ENCODE assay signal across 11 cellular contexts in genomic region chr6:32198345-32198696, GRCh38.
"Had no signal": no experiment of that assay in that cellular context is flagged by ENCODE, and none has a peak within 500 bp of the region (broad histone marks: within the 10 kb centered on the region; RNA-seq: fewer than 3 reads in every experiment).

No MANE protein-coding gene starts in this region.

- DNase-seq: activated CD4-positive, alpha-beta memory T cell treated with anti-CD3 and anti-CD28 coated beads, Interleukin-2, amount 10 ng/mL, durations not matched to agents 7 days and 5 days; activated CD4-positive, alpha-beta T cell treated with anti-CD3 and anti-CD28 coated beads for 1 hour; activated naive CD4-positive, alpha-beta T cell treated with anti-CD3 and anti-CD28 coated beads for 36 hours; effector memory CD8-positive, alpha-beta T cell; erythroblast; small intestine; stimulated activated naive B cell treated with anti-CD40 and anti-IgM and Interleukin-4, amounts not matched to agents 10 μg/mL and 1 μg/mL and 100 μg/mL, for 72 hours; substantia nigra; transverse colon had no signal

- ATAC-seq: effector memory CD8-positive, alpha-beta T cell; stimulated activated naive B cell treated with anti-CD40 and anti-IgM and Interleukin-4, amounts not matched to agents 10 μg/mL and 1 μg/mL and 100 μg/mL, for 72 hours had no signal

- H3K27ac Mint-ChIP-seq: activated CD4-positive, alpha-beta memory T cell treated with anti-CD3 and anti-CD28 coated beads, Interleukin-2, amount 10 ng/mL, durations not matched to agents 7 days and 5 days; activated naive CD4-positive, alpha-beta T cell treated with anti-CD3 and anti-CD28 coated beads for 36 hours had no signal

- H3K27me3 Mint-ChIP-seq: stimulated activated naive B cell treated with anti-CD40 and anti-IgM and Interleukin-4, amounts not matched to agents 10 μg/mL and 1 μg/mL and 100 μg/mL, for 72 hours had no signal

- H3K9me3 Mint-ChIP-seq: activated CD4-positive, alpha-beta memory T cell treated with anti-CD3 and anti-CD28 coated beads, Interleukin-2, amount 10 ng/mL, durations not matched to agents 7 days and 5 days; activated naive CD4-positive, alpha-beta T cell treated with anti-CD3 and anti-CD28 coated beads for 36 hours; effector memory CD8-positive, alpha-beta T cell; stimulated activated naive B cell treated with anti-CD40 and anti-IgM and Interleukin-4, amounts not matched to agents 10 μg/mL and 1 μg/mL and 100 μg/mL, for 72 hours had no signal

- H3K36me3 ChIP-seq: adrenal gland, right atrium auricular region, transverse colon had no signal

- H3K4me3 ChIP-seq: adrenal gland, right atrium auricular region, transverse colon had no signal

- H3K27me3 ChIP-seq: adrenal gland, right atrium auricular region, transverse colon had no signal

- H3K36me3 Mint-ChIP-seq: stimulated activated naive B cell treated with anti-CD40 and anti-IgM and Interleukin-4, amounts not matched to agents 10 μg/mL and 1 μg/mL and 100 μg/mL, for 72 hours had no signal

- H3K4me3 Mint-ChIP-seq: activated CD4-positive, alpha-beta memory T cell treated with anti-CD3 and anti-CD28 coated beads, Interleukin-2, amount 10 ng/mL, durations not matched to agents 7 days and 5 days; activated naive CD4-positive, alpha-beta T cell treated with anti-CD3 and anti-CD28 coated beads for 36 hours; effector memory CD8-positive, alpha-beta T cell; stimulated activated naive B cell treated with anti-CD40 and anti-IgM and Interleukin-4, amounts not matched to agents 10 μg/mL and 1 μg/mL and 100 μg/mL, for 72 hours had no signal

- H3K9me3 ChIP-seq: adrenal gland, right atrium auricular region, transverse colon had no signal
